Comparison of ENCODE assay signal across 25 cellular contexts in the genomic region with DNA sequence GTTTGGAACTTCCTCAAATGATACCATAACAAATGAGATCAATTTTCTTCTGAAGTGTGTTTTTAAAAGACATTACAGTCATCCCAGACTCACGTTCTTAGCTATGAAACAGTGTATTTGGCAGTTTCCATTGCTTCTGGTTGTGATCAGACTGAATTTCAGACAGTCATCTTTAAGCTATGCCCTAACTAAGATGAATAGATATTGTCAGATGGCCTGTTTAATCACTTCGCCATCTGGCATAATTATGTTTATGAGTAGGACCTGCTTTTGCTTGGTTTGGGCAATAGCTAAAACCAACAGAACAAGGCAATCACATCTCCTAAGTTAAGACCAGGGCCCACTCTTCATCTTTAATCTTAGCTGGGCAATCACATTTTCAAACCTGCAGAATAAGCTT.
A peak's percentile ranks its signal among the peaks of the same experiment; 100 is the strongest.
DNase-seq lines count a peak whose midpoint lies in the region; ATAC-seq and TF ChIP-seq lines count a peak whose summit lies in the region.
"Had no signal": no experiment of that assay in that cellular context is flagged by ENCODE, and none has a peak within 500 bp of the region (broad histone marks: within the 10 kb centered on the region; RNA-seq: fewer than 3 reads in every experiment).

No MANE protein-coding gene starts in this region.

- no peak overlapping the region for H3K18ac ChIP-seq in H9 (ENCODE audit: insufficient read length, low read depth, low read length)

- no peaks in the 10 kb centered on the region for H3K79me2 ChIP-seq in H9 (ENCODE audit: insufficient read depth, low read length)

- no peak overlapping the region for H4K8ac ChIP-seq in H9 (replicated peaks; ENCODE audit: insufficient read length, low read depth, low read length)

- no peak for ATAC-seq in CD8-positive, alpha-beta T cell
- ATAC-seq: activated CD4-positive, CD25-positive, alpha-beta regulatory T cell treated with anti-CD3 and anti-CD28 coated beads, Interleukin-2, amount 50 U/mL, for 24 hours; effector memory CD8-positive, alpha-beta T cell; pancreas had no signal

- no peak overlapping the region for H3K4me2 ChIP-seq in H9 (ENCODE audit: insufficient read depth, insufficient read length, low read length)

- H2BK5ac ChIP-seq in H9 (ENCODE audit: insufficient read length, low read length), result no peak overlapping the region

- no peak overlapping the region for H3K4me3 Mint-ChIP-seq in CD8-positive, alpha-beta T cell
- H3K4me3 Mint-ChIP-seq in H9, result no peak overlapping the region
- H3K4me3 Mint-ChIP-seq: activated CD4-positive, alpha-beta memory T cell treated with anti-CD3 and anti-CD28 coated beads for 36 hours; activated naive CD4-positive, alpha-beta T cell treated with anti-CD3 and anti-CD28 coated beads, Interleukin-2, amount 50 U/mL, for 24 hours; effector memory CD8-positive, alpha-beta T cell; nephron; T-helper 1 cell treated with Interleukin-12 subunit alpha and Interleukin-12 subunit beta and Interleukin-4 antibody, amounts not matched to agents 30 μg/mL and 1 μg/mL, for 36 hours had no signal

- H3K36me3 ChIP-seq in CD8-positive, alpha-beta T cell (ENCODE audit: insufficient read depth, low read length), result no peaks in the 10 kb centered on the region
- H3K36me3 ChIP-seq: pancreas, transverse colon had no signal

- no peak overlapping the region for H3K27ac ChIP-seq in CD8-positive, alpha-beta T cell (ENCODE audit: low read depth, low read length)
- no peak overlapping the region for H3K27ac ChIP-seq in H9 (ENCODE audit: insufficient read length, low read depth, low read length)
- H3K27ac ChIP-seq: coronary artery, pancreas, transverse colon had no signal

- no peak overlapping the region for H2BK12ac ChIP-seq in H9 (ENCODE audit: insufficient read length, low read depth, low read length)

- H3K23ac ChIP-seq in H9 (ENCODE audit: insufficient read length, low read depth, low read length), result no peak overlapping the region

- H3T11ph ChIP-seq in H9 (ENCODE audit: low read length), result no peak overlapping the region

- no peaks in the 10 kb centered on the region for H3K36me3 Mint-ChIP-seq in CD8-positive, alpha-beta T cell
- H3K36me3 Mint-ChIP-seq in H9 (ENCODE audit: insufficient read depth in 1 of 3, low read depth in 3 of 3), result no peaks in the 10 kb centered on the region
- H3K36me3 Mint-ChIP-seq: activated CD4-positive, alpha-beta memory T cell treated with anti-CD3 and anti-CD28 coated beads for 36 hours had no signal

- H3K14ac ChIP-seq in H9 (ENCODE audit: insufficient read depth, low read length), result no peak overlapping the region

- TF ChIP-seq CTCF in CD8-positive, alpha-beta T cell (IDR thresholded peaks at IDR 0.05), result no peak
- TF ChIP-seq CTCF in H9 (conservative IDR thresholded peaks at IDR 0.05), result no peak

- no peak overlapping the region for H2BK20ac ChIP-seq in H9 (ENCODE audit: low read depth, low read length, poor library complexity, severe bottlenecking)

- H3K27me3 Mint-ChIP-seq in CD8-positive, alpha-beta T cell (ENCODE audit: low read depth), result no peaks in the 10 kb centered on the region
- no peaks in the 10 kb centered on the region for H3K27me3 Mint-ChIP-seq in H9 (ENCODE audit: low read depth)
- H3K27me3 Mint-ChIP-seq: activated CD4-positive, alpha-beta memory T cell treated with anti-CD3 and anti-CD28 coated beads for 36 hours; activated naive CD4-positive, alpha-beta T cell treated with anti-CD3 and anti-CD28 coated beads, Interleukin-2, amount 50 U/mL, for 24 hours had no signal

- H4K20me1 ChIP-seq in H9 (ENCODE audit: control insufficient read depth, insufficient read depth, insufficient read length), result no peaks in the 10 kb centered on the region

- no peak overlapping the region for H3K27ac Mint-ChIP-seq in CD8-positive, alpha-beta T cell
- no peak overlapping the region for H3K27ac Mint-ChIP-seq in H9
- H3K27ac Mint-ChIP-seq: activated CD4-positive, alpha-beta memory T cell treated with anti-CD3 and anti-CD28 coated beads for 36 hours; activated naive CD4-positive, alpha-beta T cell treated with anti-CD3 and anti-CD28 coated beads, Interleukin-2, amount 50 U/mL, for 24 hours; activated T-helper 2 cell treated with anti-CD3 and anti-CD28 coated beads, Interferon-gamma antibody, Interleukin-2, Interleukin-4, amounts not matched to agents 10 μg/mL and 5 μg/mL and 100 μg/mL, durations not matched to agents 14 hours and 24 hours and 36 hours; effector memory CD8-positive, alpha-beta T cell; nephron; T-helper 1 cell treated with Interleukin-12 subunit alpha and Interleukin-12 subunit beta and Interleukin-4 antibody, amounts not matched to agents 30 μg/mL and 1 μg/mL, for 36 hours had no signal

- no peak overlapping the region for H4K91ac ChIP-seq in H9 (ENCODE audit: insufficient read length, low read depth, low read length)

- H3K9ac ChIP-seq in H9 (ENCODE audit: extremely low read depth, insufficient read length, low read length), result no peak overlapping the region

- H3K4me1 Mint-ChIP-seq in CD8-positive, alpha-beta T cell (ENCODE audit: low read depth), result peaks cover 2% of the 10 kb centered on the region
- no peaks in the 10 kb centered on the region for H3K4me1 Mint-ChIP-seq in H9
- H3K4me1 Mint-ChIP-seq: nephron had no signal

- H3K23me2 ChIP-seq in H9 (ENCODE audit: insufficient read length, low read depth, low read length, poor library complexity, severe bottlenecking), result no peaks in the 10 kb centered on the region

- H2AFZ ChIP-seq in H9 (ENCODE audit: low read length), result no peak overlapping the region

- no peaks in the 10 kb centered on the region for H3K4me1 ChIP-seq in CD8-positive, alpha-beta T cell (ENCODE audit: insufficient read depth, low read length)
- H3K4me1 ChIP-seq in H9 (ENCODE audit: insufficient read depth, low read length), result no peaks in the 10 kb centered on the region

- DNase-seq in HS-5 (ENCODE audit: low read depth) (peak; percentile 37), NCI-H2196 treated with DMSO at 0.1 percent for 48 hours (lab: John Stamatoyannopoulos, UW; ENCODE audit: unreplicated experiment) (peak; percentile 7), SK-N-DZ (ENCODE audit: low spot score) (peak; percentile 96), retina (peak; percentile 4), H9 (no peak), D341Med (ENCODE audit: low spot score) (no peak)
- no peak for DNase-seq in CD8-positive, alpha-beta T cell
- DNase-seq: activated CD4-positive, alpha-beta memory T cell treated with anti-CD3 and anti-CD28 coated beads for 36 hours; activated CD8-positive, alpha-beta memory T cell treated with anti-CD3 and anti-CD28 coated beads, Interleukin-2, amount 50 U/mL, for 48 hours; Calu3; effector memory CD8-positive, alpha-beta T cell; EL; erythroblast; Kasumi-1; left cardiac atrium; NCI-H187; pancreas; RPMI8226; transverse colon had no signal

- no peak overlapping the region for H3K4me3 ChIP-seq in CD8-positive, alpha-beta T cell (ENCODE audit: low read depth, low read length)
- H3K4me3 ChIP-seq: coronary artery, pancreas, transverse colon had no signal

- no peaks in the 10 kb centered on the region for H3K9me3 Mint-ChIP-seq in CD8-positive, alpha-beta T cell
- H3K9me3 Mint-ChIP-seq in H9, result no peaks in the 10 kb centered on the region
- H3K9me3 Mint-ChIP-seq: activated CD4-positive, alpha-beta memory T cell treated with anti-CD3 and anti-CD28 coated beads for 36 hours; activated T-helper 2 cell treated with anti-CD3 and anti-CD28 coated beads, Interferon-gamma antibody, Interleukin-2, Interleukin-4, amounts not matched to agents 10 μg/mL and 5 μg/mL and 100 μg/mL, durations not matched to agents 14 hours and 24 hours and 36 hours; effector memory CD8-positive, alpha-beta T cell had no signal

- H3K79me1 ChIP-seq in H9 (ENCODE audit: insufficient read depth, low read depth, low read length, poor library complexity, severe bottlenecking), result no peaks in the 10 kb centered on the region

- H3K4ac ChIP-seq in H9 (ENCODE audit: low read depth, low read length), result no peak overlapping the region

- no peak overlapping the region for H4K5ac ChIP-seq in H9 (ENCODE audit: insufficient read length, low read depth, low read length)

- no peak overlapping the region for H2BK15ac ChIP-seq in H9 (ENCODE audit: low read depth, low read length)

- CTCF ChIA-PET in CD8-positive, alpha-beta T cell (lab: Charles Lee), result no interaction called here

- H3K27me3 ChIP-seq in CD8-positive, alpha-beta T cell (ENCODE audit: insufficient read depth, low read length), result no peaks in the 10 kb centered on the region
- no peaks in the 10 kb centered on the region for H3K27me3 ChIP-seq in H9 (ENCODE audit: insufficient read depth, low read length)
- H3K27me3 ChIP-seq: pancreas, transverse colon had no signal

- no peak overlapping the region for H3K56ac ChIP-seq in H9 (ENCODE audit: insufficient read length, low read depth, low read length)

- intact Hi-C loops in CD8-positive, alpha-beta T cell (cut with DNase I, micrococcal nuclease), result no loop called here

- no peak overlapping the region for H2BK120ac ChIP-seq in H9 (ENCODE audit: low read depth, low read length, poor library complexity, severe bottlenecking)

- no peak overlapping the region for H2AK5ac ChIP-seq in H9 (ENCODE audit: insufficient read length, low read length)

- H3K9me3 ChIP-seq in CD8-positive, alpha-beta T cell (ENCODE audit: low read length), result no peaks in the 10 kb centered on the region
- no peaks in the 10 kb centered on the region for H3K9me3 ChIP-seq in H9 (ENCODE audit: control insufficient read depth, low read depth, low read length)
- H3K9me3 ChIP-seq: pancreas, transverse colon had no signal

- POLR2A ChIA-PET in CD8-positive, alpha-beta T cell (lab: Charles Lee), result no interaction called here

- no CpG with 5 or more reads among the region's 2 CpGs for WGBS in H9 (ENCODE audit: extremely low coverage, insufficient read length, low lambda C conversion rate)

Comparison
In these comparisons a context has a peak if more than half of its experiments do, and no peak if none do; other contexts are left out.
1. DNase-seq: peak in HS-5 (single experiment), NCI-H2196 treated with DMSO at 0.1 percent for 48 hours (single experiment), SK-N-DZ (single experiment) and retina (single experiment); none in CD8-positive, alpha-beta T cell (0 of 7), H9 (single experiment) and D341Med (single experiment).